11 cellular contexts compared by ENCODE assay signal in the genomic region with DNA sequence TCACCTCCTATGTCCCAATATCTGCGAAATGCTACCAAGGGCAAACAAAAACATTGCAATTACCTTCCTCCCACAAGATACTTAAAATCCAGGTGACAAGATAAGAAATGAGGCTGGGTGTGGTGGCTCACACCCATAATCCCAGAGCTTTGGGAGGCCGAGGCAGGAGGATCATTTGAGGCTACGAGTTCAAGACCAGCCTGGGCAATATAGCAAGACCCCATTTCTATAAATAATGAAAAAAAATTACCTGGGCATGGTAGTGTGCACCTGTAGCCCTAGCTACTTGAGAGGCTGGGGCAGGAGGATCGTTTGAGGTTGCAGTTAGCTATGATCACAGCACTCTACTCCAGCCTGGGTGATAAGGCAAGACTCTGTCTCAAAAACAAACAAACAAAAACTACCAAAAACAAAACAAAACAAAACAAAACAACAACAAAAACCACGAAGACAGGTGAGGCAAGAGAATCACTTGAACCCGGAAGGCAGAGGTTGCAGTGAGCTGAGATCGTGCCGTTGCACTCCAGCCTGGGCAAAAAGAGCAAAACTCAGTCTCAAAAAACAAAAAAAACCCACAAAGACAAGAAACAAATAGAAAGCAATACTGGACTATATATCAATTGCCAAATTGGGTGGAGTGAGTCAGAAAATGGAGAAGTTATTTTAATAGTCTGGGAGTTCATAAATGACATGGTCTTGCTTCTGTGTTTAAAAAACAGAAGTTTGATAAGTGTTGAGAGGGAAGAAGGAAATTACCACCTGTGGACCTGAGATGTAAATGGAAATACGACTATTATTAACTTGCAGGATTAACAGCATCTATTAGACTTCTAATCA.
A peak's percentile ranks its signal among the peaks of the same experiment; 100 is the strongest.
DNase-seq lines count a peak whose midpoint lies in the region; ATAC-seq and TF ChIP-seq lines count a peak whose summit lies in the region.
"Had no signal": no experiment of that assay in that cellular context is flagged by ENCODE, and none has a peak within 500 bp of the region (broad histone marks: within the 10 kb centered on the region; RNA-seq: fewer than 3 reads in every experiment).

No MANE protein-coding gene starts in this region.

- no peaks in the 10 kb centered on the region for H3K36me3 Mint-ChIP-seq in progenitor cell of endocrine pancreas (ENCODE audit: insufficient read depth)

- no peak for TF ChIP-seq CTCF in progenitor cell of endocrine pancreas (IDR thresholded peaks at IDR 0.05; ENCODE audit: unreplicated experiment)

- H3K27me3 Mint-ChIP-seq in progenitor cell of endocrine pancreas, result no peaks in the 10 kb centered on the region
- H3K27me3 Mint-ChIP-seq: activated naive CD8-positive, alpha-beta T cell treated with anti-CD3 and anti-CD28 coated beads, Interleukin-2, amount 10 ng/mL, durations not matched to agents 7 days and 5 days had no signal

- no peaks in the 10 kb centered on the region for H3K9me3 Mint-ChIP-seq in progenitor cell of endocrine pancreas (ENCODE audit: low read depth)
- H3K9me3 Mint-ChIP-seq: activated naive CD8-positive, alpha-beta T cell treated with anti-CD3 and anti-CD28 coated beads, Interleukin-2, amount 10 ng/mL, durations not matched to agents 7 days and 5 days; neural crest cell had no signal

- no peak overlapping the region for H3K4me3 Mint-ChIP-seq in progenitor cell of endocrine pancreas (ENCODE audit: low read depth)
- H3K4me3 Mint-ChIP-seq: activated naive CD8-positive, alpha-beta T cell treated with anti-CD3 and anti-CD28 coated beads, Interleukin-2, amount 10 ng/mL, durations not matched to agents 7 days and 5 days; neural crest cell had no signal

- H3K27ac Mint-ChIP-seq in progenitor cell of endocrine pancreas, result peak overlapping the region; percentile 56
- H3K27ac Mint-ChIP-seq: activated naive CD8-positive, alpha-beta T cell treated with anti-CD3 and anti-CD28 coated beads, Interleukin-2, amount 10 ng/mL, durations not matched to agents 7 days and 5 days had no signal

- no peaks in the 10 kb centered on the region for H3K36me3 ChIP-seq in H7 (replicated peaks; ENCODE audit: control insufficient read depth, insufficient read depth, low read length)

- DNase-seq in NOMO-1 (lab: John Stamatoyannopoulos, UW; ENCODE audit: unreplicated experiment in 2 of 2) (peak; percentile 56 to 88), progenitor cell of endocrine pancreas (ENCODE audit: low spot score, unreplicated experiment) (no peak), DMS79 (lab: John Stamatoyannopoulos, UW) (no peak), H7 (no peak), A172 (ENCODE audit: low spot score) (no peak)
- DNase-seq: activated naive CD8-positive, alpha-beta T cell treated with anti-CD3 and anti-CD28 coated beads, Interleukin-2, amount 10 ng/mL, durations not matched to agents 7 days and 5 days; DMS153; KG1 had no signal

- no peak overlapping the region for H3K4me3 ChIP-seq in H7 (ENCODE audit: insufficient read depth, low read depth, low read length)

- peak; percentile 63 for ATAC-seq in GM19035 (IDR thresholded peaks at IDR 0.05; ENCODE audit: unreplicated experiment)
- ATAC-seq in HG02759 (IDR thresholded peaks at IDR 0.05; ENCODE audit: unreplicated experiment), result peak; percentile 54

- H3K4me1 Mint-ChIP-seq in progenitor cell of endocrine pancreas (ENCODE audit: low read depth), result peaks cover 3% of the 10 kb centered on the region
- H3K4me1 Mint-ChIP-seq: activated naive CD8-positive, alpha-beta T cell treated with anti-CD3 and anti-CD28 coated beads, Interleukin-2, amount 10 ng/mL, durations not matched to agents 7 days and 5 days had no signal

- H3K27me3 ChIP-seq in H7 (ENCODE audit: control insufficient read depth, insufficient read depth, low read length), result no peaks in the 10 kb centered on the region

Comparison
In these comparisons a context has a peak if more than half of its experiments do, and no peak if none do; other contexts are left out.
1. DNase-seq: peak in NOMO-1 (2 of 2); none in progenitor cell of endocrine pancreas (single experiment), DMS79 (single experiment), H7 (single experiment) and A172 (single experiment).